In the genomic region with DNA sequence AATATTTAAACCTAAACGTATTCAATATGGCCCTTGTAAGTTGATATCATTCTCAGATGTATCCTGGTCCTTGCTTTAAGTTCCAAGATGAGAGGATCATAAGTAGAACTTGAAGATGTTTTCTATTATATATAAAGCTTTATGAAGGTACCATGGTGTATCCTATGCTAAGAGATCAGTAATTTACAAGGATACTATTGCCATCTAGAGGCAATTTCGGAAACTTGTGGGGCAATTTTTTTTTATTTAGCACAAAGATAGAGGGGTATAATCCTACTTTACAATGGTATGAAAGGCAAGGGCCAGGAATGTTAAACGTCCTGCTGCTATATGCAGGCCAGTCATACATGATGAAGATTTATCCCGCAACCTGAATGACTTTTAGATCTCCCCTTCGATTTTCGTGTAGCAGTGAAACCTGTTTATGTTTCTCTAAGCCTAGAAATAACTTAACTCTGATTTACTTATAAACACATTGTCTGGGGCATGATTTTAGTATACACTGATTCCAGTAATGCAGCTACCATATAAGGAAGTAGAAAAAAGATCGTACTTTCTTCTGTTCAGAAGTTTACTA, we compare ENCODE assay signal across 7 cellular contexts. TPM values are rescaled to one million over a fixed set of nuclear protein-coding genes. Genes with fewer than 3 reads are reported as not detected.
A peak's percentile ranks its signal among the peaks of the same experiment; 100 is the strongest.
DNase-seq lines count a peak whose midpoint lies in the region; ATAC-seq, FAIRE-seq and TF ChIP-seq lines count a peak whose summit lies in the region.

No MANE protein-coding gene starts in this region.

- no peak overlapping the region for H3K4me3 Mint-ChIP-seq in GM23338

- no peaks in the 10 kb centered on the region for H3K9me3 ChIP-seq in SU-DHL-6 (ENCODE audit: insufficient read depth, low read length)

- peak; percentile 68 for DNase-seq in GM23338 (ENCODE audit: low spot score)
- peak; percentile 52 for DNase-seq in LoVo (ENCODE audit: low spot score)
- DNase-seq in globus pallidus (ENCODE audit: low spot score) = peak; percentile 44
- DNase-seq in skeletal muscle cell (ENCODE audit: low read depth) = peak; percentile 4
- DNase-seq in H54 (ENCODE audit: insufficient read length, low spot score) = no peak

- H3K4me1 Mint-ChIP-seq in GM23338 = 0 out of 3 replicates have a peak, but pooled peaks cover 3% of the 10 kb centered on the region

- H3K4me2 ChIP-seq in GM23338 (no peak overlapping the region), SU-DHL-6 (ENCODE audit: low read depth, low read length, poor library complexity, severe bottlenecking) (no peak overlapping the region)

- H3K36me3 ChIP-seq in GM23338 (ENCODE audit: insufficient read depth) (no peaks in the 10 kb centered on the region), SU-DHL-6 (ENCODE audit: low read length) (no peaks in the 10 kb centered on the region)

- H3K79me2 ChIP-seq in GM23338 (replicated peaks; ENCODE audit: insufficient read depth) = no peaks in the 10 kb centered on the region
- no peaks in the 10 kb centered on the region for H3K79me2 ChIP-seq in SU-DHL-6 (ENCODE audit: insufficient read depth, low read length)

- H3K27ac Mint-ChIP-seq in GM23338 = no peak overlapping the region

- no peaks in the 10 kb centered on the region for H3K27me3 Mint-ChIP-seq in GM23338 (ENCODE audit: insufficient read depth, low read depth, poor library complexity)

- H3F3A ChIP-seq in GM23338 (replicated peaks; ENCODE audit: low read depth) (no peaks in the 10 kb centered on the region), SU-DHL-6 (ENCODE audit: insufficient read depth) (no peaks in the 10 kb centered on the region)

- H3K36me3 Mint-ChIP-seq in GM23338 (ENCODE audit: low read depth) = no peaks in the 10 kb centered on the region; the same call in 2 of the 3 replicates

- H2AFZ ChIP-seq in GM23338 = no peak overlapping the region
- H2AFZ ChIP-seq in SU-DHL-6 (ENCODE audit: low read depth, low read length, severe bottlenecking) = no peak overlapping the region

- H4K20me1 ChIP-seq in GM23338 (replicated peaks; ENCODE audit: insufficient read depth) = no peaks in the 10 kb centered on the region
- no peaks in the 10 kb centered on the region for H4K20me1 ChIP-seq in SU-DHL-6 (ENCODE audit: low read depth, low read length)

- H3K27ac ChIP-seq in GM23338 (ENCODE audit: low read depth) (no peak overlapping the region), SU-DHL-6 (ENCODE audit: low read depth, low read length) (no peak overlapping the region)

- H3K4me3 ChIP-seq in GM23338 (no peak overlapping the region), SU-DHL-6 (ENCODE audit: insufficient read depth, low read length, poor library complexity, severe bottlenecking) (no peak overlapping the region), skeletal muscle cell (ENCODE audit: low read depth, low read length) (no peak overlapping the region)

- H3K9me3 Mint-ChIP-seq in GM23338 = no peaks in the 10 kb centered on the region

- TF ChIP-seq POLR2A in H54 (IDR thresholded peaks at IDR 0.05; ENCODE audit: low read depth, low read length) = no peak

- H3K27me3 ChIP-seq in GM23338 (ENCODE audit: insufficient read depth) (no peaks in the 10 kb centered on the region), SU-DHL-6 (ENCODE audit: low read length) (no peaks in the 10 kb centered on the region)

- H3K9ac ChIP-seq in SU-DHL-6 (ENCODE audit: low read length) = no peak overlapping the region

- H3K9me2 ChIP-seq in GM23338 (ENCODE audit: insufficient read depth) (no peaks in the 10 kb centered on the region), SU-DHL-6 (replicated peaks; ENCODE audit: insufficient read depth, low read length) (no peaks in the 10 kb centered on the region)

- peak; percentile 85 for ATAC-seq in GM23338

- H3K4me1 ChIP-seq in GM23338 (ENCODE audit: insufficient read depth) = no peaks in the 10 kb centered on the region

- no peak for FAIRE-seq in H54 (lab: Jason Lieb, UNC)

- TF ChIP-seq CTCF in GM12873 (IDR thresholded peaks at IDR 0.05; ENCODE audit: insufficient read depth, low read depth, low read length, missing control alignments) (peak; percentile 43), GM23338 (conservative IDR thresholded peaks at IDR 0.05; ENCODE audit: low read depth in 2 of 2) (peak; percentile 58 to 81), SU-DHL-6 (IDR thresholded peaks at IDR 0.05; ENCODE audit: insufficient read depth, low read length, poor library complexity, severe bottlenecking) (peak; percentile 16)

TF ChIP-seq in GM23338, 12 proteins besides CTCF, POLR2A, EP300 and RAD21 (continues in another document):
- TF ChIP-seq JUNB (IDR thresholded peaks at IDR 0.05; ENCODE audit: unreplicated experiment) (no peak), STAT1 (IDR thresholded peaks at IDR 0.05; ENCODE audit: unreplicated experiment) (no peak), ZNF114 (CRISPR knock-in tag; IDR thresholded peaks at IDR 0.05) (no peak), NANOG (IDR thresholded peaks at IDR 0.05; ENCODE audit: borderline replicate concordance) (no peak), POLR2AphosphoS5 (IDR thresholded peaks at IDR 0.05; ENCODE audit: low read depth) (no peak), EZH2phosphoT487 (IDR thresholded peaks at IDR 0.05; ENCODE audit: unreplicated experiment) (no peak), CREB1 (CRISPR knock-in tag; IDR thresholded peaks at IDR 0.05; ENCODE audit: low read depth) (no peak), ZNF331 (CRISPR knock-in tag; IDR thresholded peaks at IDR 0.05; ENCODE audit: low read depth) (no peak), ZNF462 (CRISPR knock-in tag; IDR thresholded peaks at IDR 0.05) (no peak), EZH2 (IDR thresholded peaks at IDR 0.05; ENCODE audit: low read depth, unreplicated experiment) (no peak)

RNA-seq across cellular contexts. Expression of gene SLC25A31, which starts 2.5 kb away (rescaled TPM):
- not detected in 2 replicates for total RNA-seq in GM23338 (2014; rRNA removed; shearing (Covaris generic))
- polyA plus RNA-seq in GM23338 (2016; fragmentation: Nextera tagmentation; extraction: Ambion mirVana) = not detected in 2 replicates

RNA-seq across cellular contexts. Expression of gene HSPA4L, which starts 49.4 kb away (rescaled TPM):
- total RNA-seq in GM23338 (2014; rRNA removed; shearing (Covaris generic)) = 4.2 and 6.6 TPM in 2 replicates
- polyA plus RNA-seq in GM23338 (2016; fragmentation: Nextera tagmentation; extraction: Ambion mirVana) = 3.0 and 3.5 TPM in 2 replicates

Comparison
In these comparisons a context has a peak if more than half of its experiments do, and no peak if none do; other contexts are left out.
1. CTCF ChIP-seq: peak in every context shown above with its lines; median percentile 70 in GM23338; 43 in GM12873; 16 in SU-DHL-6.